Comparison of ENCODE assay signal across 8 cellular contexts in genomic region chr6:32439708-32440214, GRCh38. TPM values are rescaled to one million over a fixed set of nuclear protein-coding genes. Genes with fewer than 3 reads are reported as not detected.
DNase-seq lines count a peak whose midpoint lies in the region; ATAC-seq and TF ChIP-seq lines count a peak whose summit lies in the region.
"Had no signal": no experiment of that assay in that cellular context is flagged by ENCODE, and none has a peak within 500 bp of the region (broad histone marks: within the 10 kb centered on the region; RNA-seq: fewer than 3 reads in every experiment).

Gene HLA-DRA, plus strand, starts transcription at chr6:32439887. Its CDS starts 64 bp downstream, at chr6:32439951.

- peak within 1 kb of the TSS; percentile 58 for H3K4me3 ChIP-seq in lung
- H3K4me3 ChIP-seq in uterus = peak within 1 kb of the TSS in 1 of 2 donors; percentile 14

- peaks cover 18% of the 10 kb centered on the region for H3K4me1 Mint-ChIP-seq in T-helper 17 cell

- TF ChIP-seq POLR2A in GM10847 (IDR thresholded peaks at IDR 0.05; ENCODE audit: extremely low read depth, insufficient read length) = peak; percentile 76
- TF ChIP-seq POLR2A in uterus (IDR thresholded peaks at IDR 0.05) = peak; percentile 46 to 76

- H3K4me1 ChIP-seq in lung (ENCODE audit: control insufficient read depth in 2 of 2, insufficient read depth in 2 of 2, low read length in 2 of 2) (peaks cover 0 to 3% of the 10 kb centered on the region in 2 donors), uterus (no peaks in the 10 kb centered on the region)

- 10 to 11% methylated on average over 8 of the region's 8 CpGs for WGBS in lung, 2 donors

- TF ChIP-seq CTCF in lung (IDR thresholded peaks at IDR 0.05; ENCODE audit: control extremely low read depth, extremely low read depth) (no peak), uterus (IDR thresholded peaks at IDR 0.05) (no peak)

- H3K27me3 Mint-ChIP-seq in T-helper 17 cell = peaks cover 42% of the 10 kb centered on the region

- H3K27me3 ChIP-seq in lung (ENCODE audit: control insufficient read depth, insufficient read depth) (no peaks in the 10 kb centered on the region), uterus (no peaks in the 10 kb centered on the region)

- intact Hi-C loops in uterus (cut with DNase I; ENCODE audit: low total_unique reads) = no loop called here

- peak within 1 kb of the TSS; percentile 88 for H3K4me3 Mint-ChIP-seq in T-helper 17 cell

- peak within 1 kb of the TSS; percentile 74 for H3K27ac Mint-ChIP-seq in T-helper 17 cell

- H3K36me3 ChIP-seq in lung (ENCODE audit: control insufficient read depth in 2 of 2, insufficient read depth in 2 of 2, low read length in 2 of 2) (peaks cover 0 to 7% of the 10 kb centered on the region in 2 donors), uterus (no peaks in the 10 kb centered on the region)

- H3K9me3 ChIP-seq in T-helper 17 cell (ENCODE audit: control insufficient read depth, low read length, poor library complexity, severe bottlenecking) (no peaks in the 10 kb centered on the region), lung (ENCODE audit: control insufficient read depth in 2 of 2, insufficient read depth in 1 of 2, low read length in 1 of 2) (no peaks in the 10 kb centered on the region), uterus (no peaks in the 10 kb centered on the region)

- peaks cover 5% of the 10 kb centered on the region for H3K36me3 Mint-ChIP-seq in T-helper 17 cell (ENCODE audit: low read depth)

- DNase-seq in HS-27A (ENCODE audit: low read depth) (peak; percentile 19), T-helper 17 cell (peak in 1 of 3 donors; percentile 40), lung (ENCODE audit: low spot score) (peak; percentile 62), uterus (peak in 1 of 2 donors; percentile 13)
- DNase-seq in effector CD4-positive, alpha-beta T cell = peak; percentile 19

- ATAC-seq in GM21390 (IDR thresholded peaks at IDR 0.05; ENCODE audit: unreplicated experiment) = peak; percentile 71
- ATAC-seq in T-helper 17 cell = peak; percentile 78
- peak; percentile 67 for ATAC-seq in lung (ENCODE audit: insufficient read depth, low FRiP score)

- H3K27ac ChIP-seq in lung (ENCODE audit: low read depth in 1 of 2, low read length in 1 of 2) = peak within 1 kb of the TSS; percentile 41 to 97
- peak within 1 kb of the TSS; percentile 68 to 79 for H3K27ac ChIP-seq in uterus

RNA-seq across cellular contexts. Expression of gene HLA-DRA, which starts in this region (rescaled TPM):
- 100 to 1,000 TPM in 1 of 2 donors, 10 to 100 TPM in 1; 80.9 to 117 TPM for total RNA-seq in T-helper 17 cell
- 100 to 1,000 TPM; 421 to 991 TPM for total RNA-seq in lung
- polyA plus RNA-seq in lung = 1,000 to 10,000 TPM in 1 of 2 donors, 100 to 1,000 TPM in 1; 760 to 1,160 TPM
- total RNA-seq in uterus = 100 to 1,000 TPM; 130 to 356 (median 227) TPM
- polyA plus RNA-seq: neural cell had no signal
